16 cellular contexts compared by ENCODE assay signal in genomic region chr1:150441121-150441520, GRCh38. TPM values are rescaled to one million over a fixed set of nuclear protein-coding genes. Genes with fewer than 3 reads are reported as not detected.
DNase-seq lines count a peak whose midpoint lies in the region; ATAC-seq and TF ChIP-seq lines count a peak whose summit lies in the region.
"Had no signal": no experiment of that assay in that cellular context is flagged by ENCODE, and none has a peak within 500 bp of the region (broad histone marks: within the 10 kb centered on the region; RNA-seq: fewer than 3 reads in every experiment).

No MANE protein-coding gene starts in this region.

- H3K4me1 ChIP-seq in psoas muscle: no peaks in the 10 kb centered on the region

- no peaks in the 10 kb centered on the region for H3K27me3 ChIP-seq in psoas muscle (ENCODE audit: insufficient read depth in 3 of 3, low read length in 2 of 3)

- H3K27ac Mint-ChIP-seq in activated naive CD4-positive, alpha-beta T cell treated with anti-CD3 and anti-CD28 coated beads, Interleukin-2, amount 50 U/mL, for 24 hours: peak overlapping the region; percentile 31
- H3K27ac Mint-ChIP-seq: B cell, IgD-negative memory B cell had no signal

- H3K4me1 Mint-ChIP-seq in activated naive CD4-positive, alpha-beta T cell treated with anti-CD3 and anti-CD28 coated beads, Interleukin-2, amount 50 U/mL, for 24 hours: peaks cover 18% of the 10 kb centered on the region
- H3K4me1 Mint-ChIP-seq: B cell had no signal

- no peak overlapping the region for H3K4me3 Mint-ChIP-seq in activated naive CD4-positive, alpha-beta T cell treated with anti-CD3 and anti-CD28 coated beads, Interleukin-2, amount 50 U/mL, for 24 hours
- H3K4me3 Mint-ChIP-seq: B cell; CD4-positive, alpha-beta memory T cell; IgD-negative memory B cell had no signal

- no peaks in the 10 kb centered on the region for H3K9me3 ChIP-seq in psoas muscle

- peaks cover 5% of the 10 kb centered on the region for H3K36me3 Mint-ChIP-seq in activated naive CD4-positive, alpha-beta T cell treated with anti-CD3 and anti-CD28 coated beads, Interleukin-2, amount 50 U/mL, for 24 hours

- H3K9me3 Mint-ChIP-seq in activated naive CD4-positive, alpha-beta T cell treated with anti-CD3 and anti-CD28 coated beads, Interleukin-2, amount 50 U/mL, for 24 hours: no peaks in the 10 kb centered on the region
- H3K9me3 Mint-ChIP-seq: CD4-positive, alpha-beta memory T cell; IgD-negative memory B cell had no signal

- no peak for TF ChIP-seq CTCF in psoas muscle (IDR thresholded peaks at IDR 0.05)

- no peaks in the 10 kb centered on the region for H3K27me3 Mint-ChIP-seq in activated naive CD4-positive, alpha-beta T cell treated with anti-CD3 and anti-CD28 coated beads, Interleukin-2, amount 50 U/mL, for 24 hours
- H3K27me3 Mint-ChIP-seq: B cell; CD4-positive, alpha-beta memory T cell; IgD-negative memory B cell had no signal

- intact Hi-C loops in psoas muscle (cut with DNase I): loop anchor here in 1 of 2 donors (5.0 kb wide), 1 partner anchor 826 kb away; no protein-coding TSS in a partner anchor

- peaks cover 0 to 61% of the 10 kb centered on the region in 2 donors for H3K36me3 ChIP-seq in psoas muscle (ENCODE audit: insufficient read depth in 1 of 2, low read depth in 1 of 2)

- 69 to 85% (median 81%) methylated on average over 2 of the region's 2 CpGs for WGBS in psoas muscle, 3 donors

- ATAC-seq in psoas muscle: no peak
- ATAC-seq in GM19463 (IDR thresholded peaks at IDR 0.05; ENCODE audit: unreplicated experiment): no peak
- ATAC-seq: HCT116 had no signal

- DNase-seq in activated naive CD4-positive, alpha-beta T cell (lab: John Stamatoyannopoulos, UW): no peak
- peak; percentile 77 for DNase-seq in COLO829 (ENCODE audit: low spot score)
- DNase-seq in foreskin melanocyte: peak; percentile 63
- no peak for DNase-seq in substantia nigra (lab: John Stamatoyannopoulos, UW)
- no peak for DNase-seq in psoas muscle
- DNase-seq: 8988T; ACHN; C1 segment of cervical spinal cord; CD4-positive, alpha-beta memory T cell; COR-L47; GM23248 had no signal

- no peak overlapping the region for H3K4me3 ChIP-seq in psoas muscle
- H3K4me3 ChIP-seq: GM23248 had no signal

- H3K27ac ChIP-seq in substantia nigra (ENCODE audit: low read depth, low read length, poor library complexity, severe bottlenecking): peak overlapping the region; percentile 13
- H3K27ac ChIP-seq in psoas muscle: no peak overlapping the region
- H3K27ac ChIP-seq: GM23248 had no signal

RNA-seq across cellular contexts. Expression of gene TARS2, which starts 46.1 kb away (rescaled TPM):
- total RNA-seq in psoas muscle: 10 to 100 TPM; 20.8 to 44.5 (median 32.9) TPM
- polyA plus RNA-seq in psoas muscle: 10 to 100 TPM in 2 of 3 donors, 1 to 10 TPM in 1; 9.6 to 24.0 (median 13.5) TPM

Comparison
In these comparisons a context has a peak if more than half of its experiments do, and no peak if none do; other contexts are left out.
1. DNase-seq: peak in COLO829 (single experiment) and foreskin melanocyte (single experiment); none in activated naive CD4-positive, alpha-beta T cell (0 of 4), substantia nigra (0 of 49) and psoas muscle (0 of 2).